3 cellular contexts compared by ENCODE assay signal in the genomic region with DNA sequence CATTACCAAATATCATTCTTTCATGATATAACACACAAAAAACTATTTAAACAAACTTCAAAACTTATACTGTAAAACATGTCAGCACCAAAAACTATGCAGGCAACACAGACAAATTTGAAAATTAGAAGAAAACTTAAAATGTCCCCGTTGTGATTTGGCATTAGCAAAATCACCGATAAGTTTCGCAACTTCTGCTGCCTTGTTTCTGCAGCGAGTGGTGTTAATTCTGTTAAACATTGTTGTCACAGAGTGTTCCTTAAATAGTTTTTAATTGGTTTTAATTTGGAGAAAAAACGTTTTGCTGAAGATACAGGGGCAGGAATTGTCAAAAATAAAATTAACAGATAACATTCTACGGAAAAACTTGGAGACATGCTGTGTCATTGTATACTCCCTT.
TF ChIP-seq lines count a peak whose summit lies in the region.

No MANE protein-coding gene starts in this region.

TF ChIP-seq in HepG2, 621 proteins besides CTCF, POLR2A, EP300 and RAD21:
- TF ChIP-seq CEBPB (IDR thresholded peaks at IDR 0.05; ENCODE audit: borderline replicate concordance, low read depth, low read length) (peak; percentile 55), KDM5B (CRISPR knock-in tag; IDR thresholded peaks at IDR 0.05; ENCODE audit: borderline replicate concordance) (no peak)

TF ChIP-seq in IMR-90, 13 proteins besides CTCF, POLR2A, EP300 and RAD21:
- TF ChIP-seq CHD1 (IDR thresholded peaks at IDR 0.05; ENCODE audit: low read depth, low read length) (no peak), MAZ (IDR thresholded peaks at IDR 0.05; ENCODE audit: borderline replicate concordance, low read depth, low read length) (no peak), CEBPB (IDR thresholded peaks at IDR 0.05; ENCODE audit: low read depth, low read length) (peak; percentile 46; the same call in 1 of the 2 replicates)
- TF ChIP-seq, protein P1, sequence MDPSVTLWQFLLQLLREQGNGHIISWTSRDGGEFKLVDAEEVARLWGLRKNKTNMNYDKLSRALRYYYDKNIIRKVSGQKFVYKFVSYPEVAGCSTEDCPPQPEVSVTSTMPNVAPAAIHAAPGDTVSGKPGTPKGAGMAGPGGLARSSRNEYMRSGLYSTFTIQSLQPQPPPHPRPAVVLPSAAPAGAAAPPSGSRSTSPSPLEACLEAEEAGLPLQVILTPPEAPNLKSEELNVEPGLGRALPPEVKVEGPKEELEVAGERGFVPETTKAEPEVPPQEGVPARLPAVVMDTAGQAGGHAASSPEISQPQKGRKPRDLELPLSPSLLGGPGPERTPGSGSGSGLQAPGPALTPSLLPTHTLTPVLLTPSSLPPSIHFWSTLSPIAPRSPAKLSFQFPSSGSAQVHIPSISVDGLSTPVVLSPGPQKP (IDR thresholded peaks at IDR 0.05; ENCODE audit: borderline replicate concordance, low read depth, low read length), result no peak

TF ChIP-seq in H1, 55 proteins besides CTCF, POLR2A, EP300 and RAD21:
- peak; percentile 69; the same call in 1 of the 2 replicates for TF ChIP-seq CEBPB (IDR thresholded peaks at IDR 0.05; ENCODE audit: low read depth, low read length)
- TF ChIP-seq YY1 (IDR thresholded peaks at IDR 0.05; ENCODE audit: low read depth, low read length), result no peak
